2 cellular contexts compared by ENCODE assay signal in genomic region chr17:9615486-9615885, GRCh38.
TF ChIP-seq lines count a peak whose summit lies in the region.

No MANE protein-coding gene starts in this region.

TF ChIP-seq in H1, 55 proteins besides CTCF, POLR2A, EP300 and RAD21:
- TF ChIP-seq CEBPB (IDR thresholded peaks at IDR 0.05; ENCODE audit: low read depth, low read length), result peak; percentile 61; the same call in 1 of the 2 replicates
- TF ChIP-seq JUN (IDR thresholded peaks at IDR 0.05; ENCODE audit: low read depth, low read length), result no peak
- TF ChIP-seq CHD2 (IDR thresholded peaks at IDR 0.05; ENCODE audit: low read length), result no peak
- no peak for TF ChIP-seq KDM5A (IDR thresholded peaks at IDR 0.05; ENCODE audit: low read length)
- TF ChIP-seq GTF2F1 (IDR thresholded peaks at IDR 0.05; ENCODE audit: borderline replicate concordance, low read depth, low read length), result no peak
- no peak for TF ChIP-seq MAFK (IDR thresholded peaks at IDR 0.05; ENCODE audit: low read depth, low read length)
- no peak for TF ChIP-seq CHD1 (IDR thresholded peaks at IDR 0.05; ENCODE audit: low read depth, low read length)

TF ChIP-seq in HepG2, 621 proteins besides CTCF, POLR2A, EP300 and RAD21:
- no peak for TF ChIP-seq ZFYVE20 (CRISPR knock-in tag; IDR thresholded peaks at IDR 0.05; ENCODE audit: borderline replicate concordance, low read depth)
- TF ChIP-seq CEBPB (IDR thresholded peaks at IDR 0.05; ENCODE audit: borderline replicate concordance, low read depth, low read length), result peak; percentile 97
- peak; percentile 92 for TF ChIP-seq CEBPG (CRISPR knock-in tag; IDR thresholded peaks at IDR 0.05)
- 0 out of 4 replicates have a peak, but pooled peaks of 1 of the 2 experiments have one; percentile 42 for TF ChIP-seq ATF4 (CRISPR knock-in tag; IDR thresholded peaks at IDR 0.05)
- no peak for TF ChIP-seq TAF15 (IDR thresholded peaks at IDR 0.05; ENCODE audit: low read depth, low read length, poor library complexity, severe bottlenecking)
- TF ChIP-seq SMAD1 (CRISPR knock-in tag; IDR thresholded peaks at IDR 0.05; ENCODE audit: borderline replicate concordance, low read depth), result no peak
